ENCODE assay signal across 8 cellular contexts in genomic region chr1:192809286-192810252, GRCh38. TPM values are rescaled to one million over a fixed set of nuclear protein-coding genes. Genes with fewer than 3 reads are reported as not detected.
DNase-seq lines count a peak whose midpoint lies in the region; ATAC-seq and TF ChIP-seq lines count a peak whose summit lies in the region.

No MANE protein-coding gene starts in this region.

- peak overlapping the region; percentile 61 for H3K4me2 ChIP-seq in IMR-90 (ENCODE audit: low read depth, low read length)
- peak overlapping the region; percentile 87 for H3K4me2 ChIP-seq in hepatocyte

- H4K20me1 ChIP-seq in IMR-90 (ENCODE audit: insufficient read depth, low read length) (peaks cover 13% of the 10 kb centered on the region; the same call in 1 of the 2 replicates), hepatocyte (ENCODE audit: insufficient read depth, poor library complexity, severe bottlenecking) (peaks cover 14% of the 10 kb centered on the region)

- H3K9me1 ChIP-seq in IMR-90 (ENCODE audit: insufficient read depth, low read length): peaks cover 3% of the 10 kb centered on the region; the same call in 1 of the 2 replicates

- TF ChIP-seq RAD21 in IMR-90 (IDR thresholded peaks at IDR 0.05; ENCODE audit: low read length): no peak

- H3K79me2 ChIP-seq in hepatocyte: peaks cover 20% of the 10 kb centered on the region

- in situ Hi-C loops in IMR-90 (cut with MboI; ENCODE audit: low sequenced_read_pairs): loop anchor here (5.0 kb wide), 1 partner anchor 213 kb away; no protein-coding TSS in a partner anchor

- H3K9me2 ChIP-seq in hepatocyte (replicated peaks; ENCODE audit: insufficient read depth): no peaks in the 10 kb centered on the region

- peak overlapping the region; percentile 73 for H3K4me3 ChIP-seq in IMR-90 (ENCODE audit: insufficient read depth, low read depth, low read length)
- peak overlapping the region; percentile 73 to 84 for H3K4me3 ChIP-seq in ascending aorta
- H3K4me3 ChIP-seq in hepatocyte: peak overlapping the region; percentile 72
- H3K4me3 ChIP-seq in sigmoid colon: peak overlapping the region; percentile 60 to 82 (median 78)

- H2BK5ac ChIP-seq in IMR-90 (ENCODE audit: low read depth, low read length, poor library complexity, severe bottlenecking): peak overlapping the region; percentile 17

- ATAC-seq in IMR-90 (ENCODE audit: low read depth): peak; percentile 24
- no peak for ATAC-seq in HG02763 (IDR thresholded peaks at IDR 0.05; ENCODE audit: unreplicated experiment)
- no peak for ATAC-seq in GM18909 (IDR thresholded peaks at IDR 0.05; ENCODE audit: poor library complexity, unreplicated experiment)

- peak overlapping the region; percentile 16; the same call in 1 of the 2 replicates for H2BK120ac ChIP-seq in IMR-90 (ENCODE audit: low read depth, low read length)

- H3K79me1 ChIP-seq in IMR-90 (ENCODE audit: low read depth in 1 of 2, low read length in 2 of 2): peaks cover 9 to 17% of the 10 kb centered on the region in 2 experiments; a peak in 3 of 4 replicates

- no peak overlapping the region for H2BK20ac ChIP-seq in IMR-90 (ENCODE audit: low read depth, low read length)

- peak overlapping the region in 1 of 2 experiments; percentile 22; a peak in 1 of 4 replicates for H4K8ac ChIP-seq in IMR-90 (ENCODE audit: low read depth in 2 of 2, low read length in 2 of 2)

- H3K4ac ChIP-seq in IMR-90 (ENCODE audit: low read depth, low read length): peak overlapping the region; percentile 30

- POLR2A ChIA-PET in IMR-90 (lab: Charles Lee; ENCODE audit: unreplicated experiment): interaction anchor here (0.6 to 0.9 kb wide), 2 partner anchors 109 to 209 kb away, joined by 3 to 4 read pairs; no protein-coding TSS in a partner anchor

- H3K27me3 ChIP-seq in IMR-90 (ENCODE audit: control insufficient read depth, insufficient read depth, low read length) (no peaks in the 10 kb centered on the region), ascending aorta (no peaks in the 10 kb centered on the region), hepatocyte (no peaks in the 10 kb centered on the region), sigmoid colon (no peaks in the 10 kb centered on the region)

- 0 out of 2 replicates have a peak overlapping the region, but pooled peaks have one; percentile 26 for H4K5ac ChIP-seq in IMR-90 (ENCODE audit: low read depth, low read length)

- H2AFZ ChIP-seq in IMR-90 (replicated peaks; ENCODE audit: low read length, poor library complexity) (peak overlapping the region; percentile 88), hepatocyte (peak overlapping the region; percentile 16)

- DNase-seq in DMS53 treated with DMSO at 0.1 percent for 48 hours (lab: John Stamatoyannopoulos, UW; ENCODE audit: unreplicated experiment) (peak; percentile 40), IMR-90 (peak; percentile 65), SK-N-DZ (ENCODE audit: low spot score) (peak; percentile 62), ascending aorta (ENCODE audit: low spot score in 2 of 2) (peak in 1 of 2 donors; percentile 72), hepatocyte (ENCODE audit: low spot score) (peak; percentile 55), sigmoid colon (peak; percentile 72)

- H3K23ac ChIP-seq in IMR-90 (ENCODE audit: low read depth, low read length): peak overlapping the region; percentile 77

- H3K36me3 ChIP-seq in IMR-90 (ENCODE audit: control insufficient read depth, insufficient read depth, low read length) (peaks cover 11% of the 10 kb centered on the region), ascending aorta (peaks cover 0 to 8% of the 10 kb centered on the region in 2 donors), hepatocyte (replicated peaks; ENCODE audit: insufficient read depth, low read depth) (peaks cover 10% of the 10 kb centered on the region), sigmoid colon (peaks cover 13 to 27% (median 22%) of the 10 kb centered on the region in 4 donors)

- peak overlapping the region; percentile 86 for H3K9ac ChIP-seq in IMR-90 (ENCODE audit: low read depth, low read length)

- peak overlapping the region; percentile 67 for H3K27ac ChIP-seq in IMR-90 (ENCODE audit: insufficient read depth, low read length)
- H3K27ac ChIP-seq in ascending aorta: peak overlapping the region; percentile 86 to 90
- H3K27ac ChIP-seq in hepatocyte: peak overlapping the region; percentile 86
- peak overlapping the region; percentile 94 to 98 (median 96) for H3K27ac ChIP-seq in sigmoid colon

- TF ChIP-seq POLR2A in IMR-90 (IDR thresholded peaks at IDR 0.05; ENCODE audit: low read depth, low read length): 0 out of 2 replicates have a peak, but pooled peaks have one; percentile 1
- no peak for TF ChIP-seq POLR2A in sigmoid colon (IDR thresholded peaks at IDR 0.05)

- CTCF ChIA-PET in IMR-90 (lab: Yijun Ruan, JAX): interaction anchor here (0.9 to 1.8 kb wide), 5 partner anchors 101 to 336 kb away, joined by 3 to 8 read pairs (median 4); no protein-coding TSS in a partner anchor

- no peak overlapping the region for H2AK5ac ChIP-seq in IMR-90 (ENCODE audit: low read depth, low read length)

- dilution Hi-C loops in IMR-90 (cut with HindIII; ENCODE audit: low sequenced_read_pairs, unreplicated experiment): loop anchor here (25.0 kb wide), 1 partner anchor 203 kb away; no protein-coding TSS in a partner anchor

- H3K9me3 ChIP-seq in IMR-90 (ENCODE audit: control insufficient read depth, insufficient read depth, low read length) (no peaks in the 10 kb centered on the region), ascending aorta (no peaks in the 10 kb centered on the region), hepatocyte (ENCODE audit: low read depth) (no peaks in the 10 kb centered on the region), sigmoid colon (no peaks in the 10 kb centered on the region)

- peaks cover 4% of the 10 kb centered on the region for H3K4me1 ChIP-seq in IMR-90 (ENCODE audit: control insufficient read depth, insufficient read depth, low read length)
- no peaks in the 10 kb centered on the region for H3K4me1 ChIP-seq in ascending aorta
- H3K4me1 ChIP-seq in hepatocyte (ENCODE audit: insufficient read depth): peaks cover 15% of the 10 kb centered on the region
- peaks cover 0 to 32% (median 11%) of the 10 kb centered on the region in 4 donors for H3K4me1 ChIP-seq in sigmoid colon

- no peak for TF ChIP-seq CTCF in IMR-90 (conservative IDR thresholded peaks at IDR 0.05; ENCODE audit: low read depth, low read length)
- no peak for TF ChIP-seq CTCF in ascending aorta (IDR thresholded peaks at IDR 0.05)
- no peak for TF ChIP-seq CTCF in hepatocyte (IDR thresholded peaks at IDR 0.05; ENCODE audit: poor library complexity)
- TF ChIP-seq CTCF in sigmoid colon (IDR thresholded peaks at IDR 0.05): no peak

- H4K91ac ChIP-seq in IMR-90 (ENCODE audit: insufficient read depth, low read depth, low read length): no peak overlapping the region

- TSS peak; percentile 88 for BruUV-seq in IMR-90 (replicated peaks; lab: Mats Ljungman, UMichigan)

- peak overlapping the region; percentile 0 for H2AK9ac ChIP-seq in IMR-90 (replicated peaks; ENCODE audit: low read depth, low read length, poor library complexity)

- 4% methylated on average over 9 of the region's 26 CpGs; no CpG with 5 or more reads in 1 of the 2 experiments for WGBS in IMR-90 (ENCODE audit: extremely low coverage in 2 of 2, insufficient read length in 1 of 2), 2 experiments
- WGBS in hepatocyte (ENCODE audit: low lambda C conversion rate, missing lambda C conversion rate): 7% methylated on average over 26 of the region's 26 CpGs
- 27 to 28% methylated on average over 26 of the region's 26 CpGs for WGBS in sigmoid colon, 2 donors

- no peak for TF ChIP-seq EP300 in sigmoid colon (IDR thresholded peaks at IDR 0.05)

- intact Hi-C loops in IMR-90 (cut with micrococcal nuclease): loop anchor here (1.0 to 10.0 kb wide), 5 partner anchors 109 to 525 kb away; partner anchors contain the start of gene CDC73
- intact Hi-C loops in ascending aorta (cut with DNase I): loop anchor here (2.0 to 5.0 kb wide), 5 partner anchors 17 to 333 kb away; partner anchors contain the start of genes CDC73, RO60 and UCHL5
- intact Hi-C loops in sigmoid colon (cut with DNase I): loop anchor here (2.0 to 5.0 kb wide), 8 partner anchors 98 to 332 kb away; partner anchors contain the start of genes CDC73 and GLRX2

- peak overlapping the region; percentile 21; the same call in 1 of the 2 replicates for H3K56ac ChIP-seq in IMR-90 (ENCODE audit: extremely low read depth, insufficient read depth, low read length)

- peak overlapping the region; percentile 43 for H3K14ac ChIP-seq in IMR-90 (replicated peaks; ENCODE audit: low read depth, low read length)

- H2BK15ac ChIP-seq in IMR-90 (ENCODE audit: low read depth, low read length): no peak overlapping the region

- H3K18ac ChIP-seq in IMR-90 (ENCODE audit: low read depth, low read length): peak overlapping the region; percentile 30

TF ChIP-seq in IMR-90, 13 proteins besides CTCF, POLR2A, EP300 and RAD21:
- TF ChIP-seq CHD1 (IDR thresholded peaks at IDR 0.05; ENCODE audit: low read depth, low read length) (peak; percentile 30; the same call in 1 of the 2 replicates), SMC3 (IDR thresholded peaks at IDR 0.05; ENCODE audit: low read depth, low read length) (no peak)
- TF ChIP-seq, protein P1, sequence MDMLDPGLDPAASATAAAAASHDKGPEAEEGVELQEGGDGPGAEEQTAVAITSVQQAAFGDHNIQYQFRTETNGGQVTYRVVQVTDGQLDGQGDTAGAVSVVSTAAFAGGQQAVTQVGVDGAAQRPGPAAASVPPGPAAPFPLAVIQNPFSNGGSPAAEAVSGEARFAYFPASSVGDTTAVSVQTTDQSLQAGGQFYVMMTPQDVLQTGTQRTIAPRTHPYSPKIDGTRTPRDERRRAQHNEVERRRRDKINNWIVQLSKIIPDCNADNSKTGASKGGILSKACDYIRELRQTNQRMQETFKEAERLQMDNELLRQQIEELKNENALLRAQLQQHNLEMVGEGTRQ (IDR thresholded peaks at IDR 0.05; ENCODE audit: low read depth, low read length): no peak
TF ChIP-seq in IMR-90: peak in this region for 1.

RNA-seq across cellular contexts. Expression of gene RGS2, which starts 0.7 kb away (rescaled TPM):
- total RNA-seq in IMR-90 (2012; rRNA removed): 19.7 and 25.0 TPM in 2 replicates
- 13.5 and 20.7 TPM in 2 replicates for polyA plus RNA-seq in IMR-90 (2012; rRNA removed)
- 8.0 and 10.2 TPM in 2 replicates for polyA plus RNA-seq in IMR-90 (2012; cell fraction: cytosol; rRNA removed)
- 8.1 and 208 TPM in 2 replicates for polyA plus RNA-seq in IMR-90 (2012; cell fraction: nucleus; rRNA removed; ENCODE audit: low replicate concordance)
- 24.2 and 37.9 TPM in 2 replicates for polyA plus RNA-seq in SK-N-DZ (2014; cell fraction: cytosol; rRNA removed)
- polyA plus RNA-seq in SK-N-DZ (2014; cell fraction: nucleus; rRNA removed): 17.4 and 24.7 TPM in 2 replicates
- total RNA-seq in ascending aorta: 11.9 TPM
- total RNA-seq in hepatocyte: 168 and 196 TPM in 2 replicates
- polyA plus RNA-seq in hepatocyte: 263 and 283 TPM in 2 replicates
- total RNA-seq in sigmoid colon: 100 to 1,000 TPM; 366 to 667 (median 434) TPM
- 100 to 1,000 TPM in 1 of 3 donors, 10 to 100 TPM in 2; 22.4 to 118 (median 49.2) TPM for polyA plus RNA-seq in sigmoid colon
